In the genomic region with DNA sequence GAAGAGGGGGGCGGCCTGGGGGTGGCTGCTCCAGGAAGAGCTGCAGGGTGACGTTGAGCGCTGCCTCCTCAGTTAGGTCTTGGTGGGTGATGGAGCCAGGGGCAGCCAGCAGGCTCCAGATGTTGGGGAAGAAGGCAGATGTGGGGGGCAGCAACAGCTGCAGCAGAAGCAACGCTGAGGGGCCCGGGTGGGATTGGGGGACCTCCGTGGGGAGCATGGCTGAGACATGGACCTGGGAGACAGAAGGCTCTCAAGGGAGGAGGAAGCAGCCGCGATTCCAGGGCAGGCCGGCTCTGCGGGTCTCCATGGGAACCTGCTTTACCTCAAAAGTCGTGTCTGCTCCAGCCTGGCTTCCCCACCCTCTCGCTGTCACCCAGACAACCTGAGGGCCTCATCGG, we compare ENCODE assay signal across 8 cellular contexts. TPM values are rescaled to one million over a fixed set of nuclear protein-coding genes. Genes with fewer than 3 reads are reported as not detected.
A peak's percentile ranks its signal among the peaks of the same experiment; 100 is the strongest.
DNase-seq lines count a peak whose midpoint lies in the region; ATAC-seq and TF ChIP-seq lines count a peak whose summit lies in the region.

No MANE protein-coding gene starts in this region.

- WGBS in psoas muscle, 3 donors: 33 to 35% (median 34%) methylated on average over 12 to 13 of the region's 13 CpGs

- H3K4me3 ChIP-seq in effector memory CD4-positive, alpha-beta T cell (ENCODE audit: insufficient read depth, low read depth, low read length, poor library complexity, severe bottlenecking): peak overlapping the region; percentile 24
- peak overlapping the region; percentile 55 for H3K4me3 ChIP-seq in psoas muscle

- TF ChIP-seq CTCF in psoas muscle (IDR thresholded peaks at IDR 0.05) (no peak), GM10266 (IDR thresholded peaks at IDR 0.05; ENCODE audit: control insufficient read depth, insufficient read depth, low read depth, missing control alignments) (no peak)

- H3K27ac ChIP-seq in effector memory CD4-positive, alpha-beta T cell (ENCODE audit: insufficient read depth, low read length, poor library complexity, severe bottlenecking): peak overlapping the region; percentile 7
- peak overlapping the region; percentile 88 for H3K27ac ChIP-seq in psoas muscle

- H3K9me3 ChIP-seq in ES-I3 (ENCODE audit: control insufficient read depth, insufficient read depth, low read length): no peaks in the 10 kb centered on the region
- no peaks in the 10 kb centered on the region for H3K9me3 ChIP-seq in effector memory CD4-positive, alpha-beta T cell (ENCODE audit: control insufficient read depth, low read length)
- no peaks in the 10 kb centered on the region for H3K9me3 ChIP-seq in psoas muscle

- peak; percentile 27 for DNase-seq in NCI-H2227 treated with DMSO at 0.1 percent for 48 hours (lab: John Stamatoyannopoulos, UW)
- no peak for DNase-seq in effector memory CD4-positive, alpha-beta T cell
- no peak for DNase-seq in psoas muscle
- DNase-seq in D341Med (ENCODE audit: low spot score): no peak
- no peak for DNase-seq in GM10266 (ENCODE audit: extremely low spot score)
- DNase-seq in activated naive CD4-positive, alpha-beta T cell treated with Interleukin-2 at 50 U/mL for 16 hours: no peak
- no peak for DNase-seq in mucosa of gallbladder (ENCODE audit: low spot score)

- H3K36me3 ChIP-seq in ES-I3 (ENCODE audit: insufficient read depth, low read length) (peaks cover 3% of the 10 kb centered on the region; the same call in 1 of the 2 replicates), psoas muscle (ENCODE audit: insufficient read depth in 1 of 2, low read depth in 1 of 2) (peaks cover 0 to 36% of the 10 kb centered on the region in 2 donors)
- H3K36me3 ChIP-seq in effector memory CD4-positive, alpha-beta T cell (ENCODE audit: control insufficient read depth, insufficient read depth, low read length): peaks cover 29% of the 10 kb centered on the region

- H3K27me3 ChIP-seq in effector memory CD4-positive, alpha-beta T cell (replicated peaks; ENCODE audit: control insufficient read depth, insufficient read depth, low read length, poor library complexity, severe bottlenecking): no peaks in the 10 kb centered on the region
- no peaks in the 10 kb centered on the region for H3K27me3 ChIP-seq in psoas muscle (ENCODE audit: insufficient read depth in 3 of 3, low read length in 2 of 3)

- ATAC-seq in psoas muscle: peak in 1 of 4 donors; percentile 3

- H3K4me1 ChIP-seq in ES-I3 (ENCODE audit: insufficient read depth, low read length) (no peaks in the 10 kb centered on the region; the same call in 1 of the 2 replicates), psoas muscle (peaks cover 17% of the 10 kb centered on the region)
- H3K4me1 ChIP-seq in effector memory CD4-positive, alpha-beta T cell (ENCODE audit: control insufficient read depth, insufficient read depth, low read length, poor library complexity, severe bottlenecking): peaks cover 37% of the 10 kb centered on the region

- intact Hi-C loops in psoas muscle (cut with DNase I): loop anchor here (2.0 to 10.0 kb wide), 2 partner anchors 54 to 88 kb away; a partner anchor contains a TSS

- H3K9ac ChIP-seq in ES-I3 (ENCODE audit: low read depth, low read length): peak overlapping the region; percentile 17; the same call in 1 of the 2 replicates

RNA-seq across cellular contexts. Expression of a gene that starts 0.6 kb away (rescaled TPM):
- total RNA-seq in psoas muscle (1 to 10 TPM; 5.2 to 8.0 (median 7.5) TPM), mucosa of gallbladder (18.5 TPM)
- polyA plus RNA-seq in psoas muscle: 1 to 10 TPM in 2 of 3 donors, under 1 TPM in 1; 0.76 to 3.5 (median 1.8) TPM

RNA-seq across cellular contexts. Expression of a gene that starts 14.1 kb away (rescaled TPM):
- total RNA-seq in psoas muscle (under 1 TPM in 1 of 4 donors, not detected in 3; 0.59 TPM), mucosa of gallbladder (2.7 TPM)
- polyA plus RNA-seq in psoas muscle: under 1 TPM; 0.13 to 0.78 (median 0.23) TPM

RNA-seq across cellular contexts. Expression of a gene that starts 19.0 kb away (rescaled TPM):
- total RNA-seq in psoas muscle (100 to 1,000 TPM in 1 of 4 donors, 10 to 100 TPM in 3; 53.2 to 108 (median 76.1) TPM), mucosa of gallbladder (49.7 TPM)
- 10 to 100 TPM; 43.9 to 70.4 (median 57.4) TPM for polyA plus RNA-seq in psoas muscle

RNA-seq across cellular contexts. Expression of a gene that starts 30.2 kb away (rescaled TPM):
- 10 to 100 TPM; 19.5 to 42.9 (median 28.7) TPM for total RNA-seq in psoas muscle
- polyA plus RNA-seq in psoas muscle: 10 to 100 TPM; 35.3 to 92.1 (median 44.2) TPM
- total RNA-seq in mucosa of gallbladder: 32.5 TPM

RNA-seq across cellular contexts. Expression of a gene that starts 36.8 kb away (rescaled TPM):
- total RNA-seq in psoas muscle: 1 to 10 TPM; 1.7 to 3.0 (median 1.8) TPM
- 1 to 10 TPM; 1.4 to 2.7 (median 1.7) TPM for polyA plus RNA-seq in psoas muscle
- total RNA-seq in mucosa of gallbladder: 19.7 TPM
